Comparison of ENCODE assay signal across 8 cellular contexts in the genomic region with DNA sequence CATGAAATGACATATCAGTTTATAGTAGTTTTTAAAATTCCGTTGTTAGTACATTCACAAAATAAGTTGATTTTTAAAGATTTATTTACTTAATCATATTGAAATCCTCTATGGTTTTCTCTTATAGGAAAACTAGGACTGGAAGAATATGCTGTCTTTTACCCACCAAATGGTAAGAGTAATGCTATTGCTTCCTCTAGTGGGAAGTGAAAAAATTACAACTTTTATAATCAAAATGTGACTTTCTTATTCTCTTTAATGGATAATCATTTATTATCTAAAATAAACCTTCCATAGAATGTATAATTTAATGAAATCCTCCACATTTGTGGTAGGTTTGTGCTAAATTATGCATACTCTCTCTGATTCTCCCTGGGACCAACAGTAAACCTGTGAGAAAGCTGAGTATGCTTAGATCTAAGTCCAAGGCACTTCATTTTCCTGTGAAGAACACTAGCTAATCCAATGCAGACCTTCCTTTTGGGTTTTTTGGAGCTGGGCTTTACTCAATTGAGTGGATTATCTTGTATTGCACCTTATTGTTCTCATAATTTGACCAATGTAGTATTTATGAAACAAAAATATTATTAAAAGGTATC.
DNase-seq lines count a peak whose midpoint lies in the region; ATAC-seq, FAIRE-seq and TF ChIP-seq lines count a peak whose summit lies in the region.

No MANE protein-coding gene starts in this region.

- H3K36me3 ChIP-seq in endothelial cell of umbilical vein (ENCODE audit: control insufficient read depth in 2 of 2, extremely low read depth in 1 of 2, insufficient read depth in 2 of 2, low read length in 2 of 2), result no peaks in the 10 kb centered on the region
- peaks cover 36% of the 10 kb centered on the region for H3K36me3 ChIP-seq in skeletal muscle satellite cell (ENCODE audit: insufficient read depth, low read length)

- no peaks in the 10 kb centered on the region for H4K20me1 ChIP-seq in endothelial cell of umbilical vein (replicated peaks; ENCODE audit: control insufficient read depth, extremely low read depth, insufficient read depth, low read length)

- BruUV-seq in endothelial cell of umbilical vein (replicated peaks; lab: Mats Ljungman, UMichigan), result no TSS peak

- H3K27me3 ChIP-seq in endothelial cell of umbilical vein (ENCODE audit: control insufficient read depth in 2 of 2, insufficient read depth in 2 of 2, low read length in 2 of 2) (no peaks in the 10 kb centered on the region), skeletal muscle satellite cell (ENCODE audit: control insufficient read depth, insufficient read depth, low read length) (no peaks in the 10 kb centered on the region)

- H3K9ac ChIP-seq in endothelial cell of umbilical vein (replicated peaks; ENCODE audit: extremely low read depth, insufficient read depth, low read length) (no peak overlapping the region), skeletal muscle satellite cell (ENCODE audit: low read depth, low read length) (peak overlapping the region; percentile 24)

- H3K79me2 ChIP-seq in endothelial cell of umbilical vein (ENCODE audit: control insufficient read depth, insufficient read depth, low read length), result no peaks in the 10 kb centered on the region

- no peak overlapping the region for H3K4me2 ChIP-seq in endothelial cell of umbilical vein (ENCODE audit: insufficient read depth, low read length)
- no peak overlapping the region for H3K4me2 ChIP-seq in skeletal muscle satellite cell (ENCODE audit: low read length)

- no peak for ATAC-seq in GM18907 (IDR thresholded peaks at IDR 0.05; ENCODE audit: unreplicated experiment)
- ATAC-seq in HG02678 (IDR thresholded peaks at IDR 0.05; ENCODE audit: unreplicated experiment), result no peak

- H2AFZ ChIP-seq in endothelial cell of umbilical vein (ENCODE audit: low read depth, low read length), result no peak overlapping the region

- H3K4me1 ChIP-seq in endothelial cell of umbilical vein (ENCODE audit: control insufficient read depth, extremely low read depth, insufficient read depth, low read length), result no peaks in the 10 kb centered on the region
- peaks cover 14% of the 10 kb centered on the region for H3K4me1 ChIP-seq in skeletal muscle satellite cell (ENCODE audit: control insufficient read depth, insufficient read depth, low read length)

- CTCF ChIA-PET in endothelial cell of umbilical vein (lab: Charles Lee), result interaction anchor here (0.7 to 4.7 kb wide), 10 partner anchors 154 to 732 kb away, joined by 3 to 79 read pairs (median 6); no protein-coding TSS in a partner anchor

- H3K27ac ChIP-seq in endothelial cell of umbilical vein (ENCODE audit: insufficient read depth, low read depth, low read length), result no peak overlapping the region

- peak; percentile 55 for FAIRE-seq in endothelial cell of umbilical vein (lab: Jason Lieb, UNC)

- DNase-seq in NCI-H2196 (lab: John Stamatoyannopoulos, UW; ENCODE audit: unreplicated experiment) (peak; percentile 3), NCI-H2196 treated with DMSO at 0.1 percent for 48 hours (lab: John Stamatoyannopoulos, UW; ENCODE audit: unreplicated experiment) (no peak), NCI-H446 treated with DMSO at 0.1 percent for 48 hours (lab: John Stamatoyannopoulos, UW) (peak; percentile 16), endothelial cell of umbilical vein (ENCODE audit: low read depth, low spot score) (peak; percentile 45), GM19238 (ENCODE audit: insufficient read length, low spot score) (no peak)

- intact Hi-C loops in endothelial cell of umbilical vein (cut with micrococcal nuclease), result loop anchor here (1.0 to 2.0 kb wide), 4 partner anchors 261 to 389 kb away; no protein-coding TSS in a partner anchor

- POLR2A ChIA-PET in endothelial cell of umbilical vein (lab: Charles Lee), result no interaction called here

- dilution Hi-C loops in endothelial cell of umbilical vein (cut with MboI; ENCODE audit: extremely low pct_ligation_motif_present, low sequenced_read_pairs), result no loop called here

- no peak overlapping the region for H3K4me3 ChIP-seq in endothelial cell of umbilical vein (replicated peaks in 1 of 3; ENCODE audit: insufficient read depth in 1 of 3, low read depth in 1 of 3, low read length in 3 of 3)
- H3K4me3 ChIP-seq in skeletal muscle satellite cell (ENCODE audit: low read length), result no peak overlapping the region

- no peaks in the 10 kb centered on the region for H3K9me1 ChIP-seq in endothelial cell of umbilical vein (replicated peaks; ENCODE audit: control insufficient read depth, extremely low read depth, insufficient read depth, low read length)

- TF ChIP-seq CTCF in endothelial cell of umbilical vein (IDR thresholded peaks at IDR 0.05; ENCODE audit: extremely low read depth in 1 of 2, insufficient read depth in 1 of 2, low read depth in 1 of 2, low read length in 2 of 2), result peak in 1 of 2 donors; percentile 34

- no peak for TF ChIP-seq POLR2A in endothelial cell of umbilical vein (IDR thresholded peaks at IDR 0.05; ENCODE audit: low read depth, low read length)

- H3K9me3 ChIP-seq in endothelial cell of umbilical vein (replicated peaks; ENCODE audit: control insufficient read depth, insufficient read depth, low read length) (no peaks in the 10 kb centered on the region), skeletal muscle satellite cell (replicated peaks; ENCODE audit: low read length) (no peaks in the 10 kb centered on the region)

TF ChIP-seq in endothelial cell of umbilical vein, 7 proteins besides CTCF, POLR2A, EP300 and RAD21:
- TF ChIP-seq MAX (IDR thresholded peaks at IDR 0.05; ENCODE audit: insufficient read depth, insufficient read length) (no peak), JUN (IDR thresholded peaks at IDR 0.05; ENCODE audit: borderline replicate concordance, insufficient read depth, insufficient read length, low read depth) (no peak), EZH2 (IDR thresholded peaks at IDR 0.05; ENCODE audit: borderline replicate concordance, low read depth, low read length, severe bottlenecking) (no peak), POLR2AphosphoS5 (IDR thresholded peaks at IDR 0.05; ENCODE audit: insufficient read depth, low read depth, low read length) (no peak), MYC (IDR thresholded peaks at IDR 0.05; ENCODE audit: low read depth, low read length) (no peak), GATA2 (IDR thresholded peaks at IDR 0.05; ENCODE audit: insufficient read depth, insufficient read length, low read depth, low read length) (no peak), FOS (IDR thresholded peaks at IDR 0.05; ENCODE audit: borderline replicate concordance, insufficient read depth, low read length) (no peak)

Comparison
In these comparisons a context has a peak if more than half of its experiments do, and no peak if none do; other contexts are left out.
1. DNase-seq: peak in NCI-H2196 (single experiment), NCI-H446 treated with DMSO at 0.1 percent for 48 hours (single experiment) and endothelial cell of umbilical vein (single experiment); none in NCI-H2196 treated with DMSO at 0.1 percent for 48 hours (single experiment) and GM19238 (single experiment).